1 cellular context compared by ENCODE assay signal in the genomic region with DNA sequence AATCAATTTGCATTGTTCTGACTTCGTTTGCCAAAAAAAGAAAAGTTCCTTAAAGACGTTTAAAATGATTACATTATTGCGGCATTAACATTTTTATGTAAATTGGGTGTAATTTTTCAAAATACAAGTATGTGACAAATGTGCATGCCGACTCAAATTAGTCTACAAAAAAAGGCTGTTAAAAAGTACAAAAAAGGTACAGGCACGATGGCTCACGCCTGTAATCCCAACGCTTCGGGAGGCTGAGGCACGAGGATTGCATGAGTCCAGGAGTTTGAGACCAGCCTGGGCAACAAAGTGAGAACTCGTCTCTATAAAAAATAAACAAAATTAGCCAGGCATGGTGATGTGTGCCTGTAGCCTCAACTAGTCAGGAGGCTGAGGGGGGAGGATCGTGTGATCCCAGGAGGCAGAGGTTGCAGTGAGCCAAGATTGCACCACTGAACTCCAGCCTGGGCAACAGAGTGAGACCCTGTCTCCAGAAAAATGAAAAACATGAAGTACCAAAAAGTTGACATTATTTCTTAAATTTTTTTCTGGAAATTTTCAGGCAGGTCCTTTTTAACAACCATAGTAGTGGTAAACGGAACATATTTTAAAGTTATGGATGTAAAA.
TF ChIP-seq lines count a peak whose summit lies in the region.

No MANE protein-coding gene starts in this region.

TF ChIP-seq in K562, 482 proteins besides CTCF, POLR2A, EP300 and RAD21 (continued from another document):
- TF ChIP-seq, protein P1, sequence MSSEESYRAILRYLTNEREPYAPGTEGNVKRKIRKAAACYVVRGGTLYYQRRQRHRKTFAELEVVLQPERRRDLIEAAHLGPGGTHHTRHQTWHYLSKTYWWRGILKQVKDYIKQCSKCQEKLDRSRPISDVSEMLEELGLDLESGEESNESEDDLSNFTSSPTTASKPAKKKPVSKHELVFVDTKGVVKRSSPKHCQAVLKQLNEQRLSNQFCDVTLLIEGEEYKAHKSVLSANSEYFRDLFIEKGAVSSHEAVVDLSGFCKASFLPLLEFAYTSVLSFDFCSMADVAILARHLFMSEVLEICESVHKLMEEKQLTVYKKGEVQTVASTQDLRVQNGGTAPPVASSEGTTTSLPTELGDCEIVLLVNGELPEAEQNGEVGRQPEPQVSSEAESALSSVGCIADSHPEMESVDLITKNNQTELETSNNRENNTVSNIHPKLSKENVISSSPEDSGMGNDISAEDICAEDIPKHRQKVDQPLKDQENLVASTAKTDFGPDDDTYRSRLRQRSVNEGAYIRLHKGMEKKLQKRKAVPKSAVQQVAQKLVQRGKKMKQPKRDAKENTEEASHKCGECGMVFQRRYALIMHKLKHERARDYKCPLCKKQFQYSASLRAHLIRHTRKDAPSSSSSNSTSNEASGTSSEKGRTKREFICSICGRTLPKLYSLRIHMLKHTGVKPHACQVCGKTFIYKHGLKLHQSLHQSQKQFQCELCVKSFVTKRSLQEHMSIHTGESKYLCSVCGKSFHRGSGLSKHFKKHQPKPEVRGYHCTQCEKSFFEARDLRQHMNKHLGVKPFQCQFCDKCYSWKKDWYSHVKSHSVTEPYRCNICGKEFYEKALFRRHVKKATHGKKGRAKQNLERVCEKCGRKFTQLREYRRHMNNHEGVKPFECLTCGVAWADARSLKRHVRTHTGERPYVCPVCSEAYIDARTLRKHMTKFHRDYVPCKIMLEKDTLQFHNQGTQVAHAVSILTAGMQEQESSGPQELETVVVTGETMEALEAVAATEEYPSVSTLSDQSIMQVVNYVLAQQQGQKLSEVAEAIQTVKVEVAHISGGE (CRISPR knock-in tag; IDR thresholded peaks at IDR 0.05), result peak in 1 of 3 experiments; percentile 65; a peak in 1 of 6 replicates
- TF ChIP-seq, protein P2, sequence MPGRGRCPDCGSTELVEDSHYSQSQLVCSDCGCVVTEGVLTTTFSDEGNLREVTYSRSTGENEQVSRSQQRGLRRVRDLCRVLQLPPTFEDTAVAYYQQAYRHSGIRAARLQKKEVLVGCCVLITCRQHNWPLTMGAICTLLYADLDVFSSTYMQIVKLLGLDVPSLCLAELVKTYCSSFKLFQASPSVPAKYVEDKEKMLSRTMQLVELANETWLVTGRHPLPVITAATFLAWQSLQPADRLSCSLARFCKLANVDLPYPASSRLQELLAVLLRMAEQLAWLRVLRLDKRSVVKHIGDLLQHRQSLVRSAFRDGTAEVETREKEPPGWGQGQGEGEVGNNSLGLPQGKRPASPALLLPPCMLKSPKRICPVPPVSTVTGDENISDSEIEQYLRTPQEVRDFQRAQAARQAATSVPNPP (IDR thresholded peaks at IDR 0.05; ENCODE audit: borderline replicate concordance, insufficient read depth, insufficient read length), result no peak
- no peak for TF ChIP-seq MYNN (IDR thresholded peaks at IDR 0.05)
- no peak for TF ChIP-seq MYNN (CRISPR knock-in tag; IDR thresholded peaks at IDR 0.05)
- no peak for TF ChIP-seq NR4A1 (CRISPR knock-in tag; IDR thresholded peaks at IDR 0.05)
- no peak for TF ChIP-seq NR4A1 (tag; IDR thresholded peaks at IDR 0.05)
- 0 out of 2 replicates have a peak, but pooled peaks have one; percentile 55 for TF ChIP-seq HOXB6 (CRISPR knock-in tag; IDR thresholded peaks at IDR 0.05; ENCODE audit: borderline replicate concordance)
- TF ChIP-seq HNRNPUL1 (IDR thresholded peaks at IDR 0.05; ENCODE audit: low read length), result no peak
- no peak for TF ChIP-seq TAF15 (IDR thresholded peaks at IDR 0.05; ENCODE audit: low read depth, low read length)
- TF ChIP-seq, protein P3, sequence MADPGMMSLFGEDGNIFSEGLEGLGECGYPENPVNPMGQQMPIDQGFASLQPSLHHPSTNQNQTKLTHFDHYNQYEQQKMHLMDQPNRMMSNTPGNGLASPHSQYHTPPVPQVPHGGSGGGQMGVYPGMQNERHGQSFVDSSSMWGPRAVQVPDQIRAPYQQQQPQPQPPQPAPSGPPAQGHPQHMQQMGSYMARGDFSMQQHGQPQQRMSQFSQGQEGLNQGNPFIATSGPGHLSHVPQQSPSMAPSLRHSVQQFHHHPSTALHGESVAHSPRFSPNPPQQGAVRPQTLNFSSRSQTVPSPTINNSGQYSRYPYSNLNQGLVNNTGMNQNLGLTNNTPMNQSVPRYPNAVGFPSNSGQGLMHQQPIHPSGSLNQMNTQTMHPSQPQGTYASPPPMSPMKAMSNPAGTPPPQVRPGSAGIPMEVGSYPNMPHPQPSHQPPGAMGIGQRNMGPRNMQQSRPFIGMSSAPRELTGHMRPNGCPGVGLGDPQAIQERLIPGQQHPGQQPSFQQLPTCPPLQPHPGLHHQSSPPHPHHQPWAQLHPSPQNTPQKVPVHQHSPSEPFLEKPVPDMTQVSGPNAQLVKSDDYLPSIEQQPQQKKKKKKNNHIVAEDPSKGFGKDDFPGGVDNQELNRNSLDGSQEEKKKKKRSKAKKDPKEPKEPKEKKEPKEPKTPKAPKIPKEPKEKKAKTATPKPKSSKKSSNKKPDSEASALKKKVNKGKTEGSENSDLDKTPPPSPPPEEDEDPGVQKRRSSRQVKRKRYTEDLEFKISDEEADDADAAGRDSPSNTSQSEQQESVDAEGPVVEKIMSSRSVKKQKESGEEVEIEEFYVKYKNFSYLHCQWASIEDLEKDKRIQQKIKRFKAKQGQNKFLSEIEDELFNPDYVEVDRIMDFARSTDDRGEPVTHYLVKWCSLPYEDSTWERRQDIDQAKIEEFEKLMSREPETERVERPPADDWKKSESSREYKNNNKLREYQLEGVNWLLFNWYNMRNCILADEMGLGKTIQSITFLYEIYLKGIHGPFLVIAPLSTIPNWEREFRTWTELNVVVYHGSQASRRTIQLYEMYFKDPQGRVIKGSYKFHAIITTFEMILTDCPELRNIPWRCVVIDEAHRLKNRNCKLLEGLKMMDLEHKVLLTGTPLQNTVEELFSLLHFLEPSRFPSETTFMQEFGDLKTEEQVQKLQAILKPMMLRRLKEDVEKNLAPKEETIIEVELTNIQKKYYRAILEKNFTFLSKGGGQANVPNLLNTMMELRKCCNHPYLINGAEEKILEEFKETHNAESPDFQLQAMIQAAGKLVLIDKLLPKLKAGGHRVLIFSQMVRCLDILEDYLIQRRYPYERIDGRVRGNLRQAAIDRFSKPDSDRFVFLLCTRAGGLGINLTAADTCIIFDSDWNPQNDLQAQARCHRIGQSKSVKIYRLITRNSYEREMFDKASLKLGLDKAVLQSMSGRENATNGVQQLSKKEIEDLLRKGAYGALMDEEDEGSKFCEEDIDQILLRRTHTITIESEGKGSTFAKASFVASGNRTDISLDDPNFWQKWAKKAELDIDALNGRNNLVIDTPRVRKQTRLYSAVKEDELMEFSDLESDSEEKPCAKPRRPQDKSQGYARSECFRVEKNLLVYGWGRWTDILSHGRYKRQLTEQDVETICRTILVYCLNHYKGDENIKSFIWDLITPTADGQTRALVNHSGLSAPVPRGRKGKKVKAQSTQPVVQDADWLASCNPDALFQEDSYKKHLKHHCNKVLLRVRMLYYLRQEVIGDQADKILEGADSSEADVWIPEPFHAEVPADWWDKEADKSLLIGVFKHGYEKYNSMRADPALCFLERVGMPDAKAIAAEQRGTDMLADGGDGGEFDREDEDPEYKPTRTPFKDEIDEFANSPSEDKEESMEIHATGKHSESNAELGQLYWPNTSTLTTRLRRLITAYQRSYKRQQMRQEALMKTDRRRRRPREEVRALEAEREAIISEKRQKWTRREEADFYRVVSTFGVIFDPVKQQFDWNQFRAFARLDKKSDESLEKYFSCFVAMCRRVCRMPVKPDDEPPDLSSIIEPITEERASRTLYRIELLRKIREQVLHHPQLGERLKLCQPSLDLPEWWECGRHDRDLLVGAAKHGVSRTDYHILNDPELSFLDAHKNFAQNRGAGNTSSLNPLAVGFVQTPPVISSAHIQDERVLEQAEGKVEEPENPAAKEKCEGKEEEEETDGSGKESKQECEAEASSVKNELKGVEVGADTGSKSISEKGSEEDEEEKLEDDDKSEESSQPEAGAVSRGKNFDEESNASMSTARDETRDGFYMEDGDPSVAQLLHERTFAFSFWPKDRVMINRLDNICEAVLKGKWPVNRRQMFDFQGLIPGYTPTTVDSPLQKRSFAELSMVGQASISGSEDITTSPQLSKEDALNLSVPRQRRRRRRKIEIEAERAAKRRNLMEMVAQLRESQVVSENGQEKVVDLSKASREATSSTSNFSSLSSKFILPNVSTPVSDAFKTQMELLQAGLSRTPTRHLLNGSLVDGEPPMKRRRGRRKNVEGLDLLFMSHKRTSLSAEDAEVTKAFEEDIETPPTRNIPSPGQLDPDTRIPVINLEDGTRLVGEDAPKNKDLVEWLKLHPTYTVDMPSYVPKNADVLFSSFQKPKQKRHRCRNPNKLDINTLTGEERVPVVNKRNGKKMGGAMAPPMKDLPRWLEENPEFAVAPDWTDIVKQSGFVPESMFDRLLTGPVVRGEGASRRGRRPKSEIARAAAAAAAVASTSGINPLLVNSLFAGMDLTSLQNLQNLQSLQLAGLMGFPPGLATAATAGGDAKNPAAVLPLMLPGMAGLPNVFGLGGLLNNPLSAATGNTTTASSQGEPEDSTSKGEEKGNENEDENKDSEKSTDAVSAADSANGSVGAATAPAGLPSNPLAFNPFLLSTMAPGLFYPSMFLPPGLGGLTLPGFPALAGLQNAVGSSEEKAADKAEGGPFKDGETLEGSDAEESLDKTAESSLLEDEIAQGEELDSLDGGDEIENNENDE (IDR thresholded peaks at IDR 0.05; ENCODE audit: low read depth, low read length), result no peak
- TF ChIP-seq ARNT (IDR thresholded peaks at IDR 0.05), result no peak
- no peak for TF ChIP-seq KDM4B (IDR thresholded peaks at IDR 0.05; ENCODE audit: borderline replicate concordance in 2 of 2, low read depth in 1 of 2)
- TF ChIP-seq SMARCE1 (IDR thresholded peaks at IDR 0.05), result no peak
- no peak for TF ChIP-seq HNRNPK (IDR thresholded peaks at IDR 0.05; ENCODE audit: low read depth, low read length, poor library complexity, severe bottlenecking)
- no peak for TF ChIP-seq SMARCA5 (IDR thresholded peaks at IDR 0.05)
- TF ChIP-seq U2AF1 (optimal IDR thresholded peaks at IDR 0.05; ENCODE audit: low read depth, low read length), result no peak
- TF ChIP-seq TSC22D4 (tag; IDR thresholded peaks at IDR 0.05), result no peak
- TF ChIP-seq, protein P4, sequence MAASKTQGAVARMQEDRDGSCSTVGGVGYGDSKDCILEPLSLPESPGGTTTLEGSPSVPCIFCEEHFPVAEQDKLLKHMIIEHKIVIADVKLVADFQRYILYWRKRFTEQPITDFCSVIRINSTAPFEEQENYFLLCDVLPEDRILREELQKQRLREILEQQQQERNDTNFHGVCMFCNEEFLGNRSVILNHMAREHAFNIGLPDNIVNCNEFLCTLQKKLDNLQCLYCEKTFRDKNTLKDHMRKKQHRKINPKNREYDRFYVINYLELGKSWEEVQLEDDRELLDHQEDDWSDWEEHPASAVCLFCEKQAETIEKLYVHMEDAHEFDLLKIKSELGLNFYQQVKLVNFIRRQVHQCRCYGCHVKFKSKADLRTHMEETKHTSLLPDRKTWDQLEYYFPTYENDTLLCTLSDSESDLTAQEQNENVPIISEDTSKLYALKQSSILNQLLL (CRISPR knock-in tag; IDR thresholded peaks at IDR 0.05; ENCODE audit: borderline replicate concordance), result peak; percentile 97
- TF ChIP-seq, protein P5, sequence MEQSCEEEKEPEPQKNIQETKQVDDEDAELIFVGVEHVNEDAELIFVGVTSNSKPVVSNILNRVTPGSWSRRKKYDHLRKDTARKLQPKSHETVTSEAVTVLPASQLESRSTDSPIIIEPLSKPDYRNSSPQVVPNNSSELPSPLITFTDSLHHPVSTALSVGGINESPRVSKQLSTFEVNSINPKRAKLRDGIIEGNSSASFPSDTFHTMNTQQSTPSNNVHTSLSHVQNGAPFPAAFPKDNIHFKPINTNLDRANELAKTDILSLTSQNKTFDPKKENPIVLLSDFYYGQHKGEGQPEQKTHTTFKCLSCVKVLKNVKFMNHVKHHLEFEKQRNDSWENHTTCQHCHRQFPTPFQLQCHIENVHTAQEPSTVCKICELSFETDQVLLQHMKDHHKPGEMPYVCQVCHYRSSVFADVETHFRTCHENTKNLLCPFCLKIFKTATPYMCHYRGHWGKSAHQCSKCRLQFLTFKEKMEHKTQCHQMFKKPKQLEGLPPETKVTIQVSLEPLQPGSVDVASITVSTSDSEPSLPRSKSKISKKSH (CRISPR knock-in tag; IDR thresholded peaks at IDR 0.05), result no peak
- TF ChIP-seq MTA2 (IDR thresholded peaks at IDR 0.05; ENCODE audit: low read depth), result no peak
- TF ChIP-seq ZNF707 (CRISPR knock-in tag; conservative IDR thresholded peaks at IDR 0.05), result peak; percentile 65; the same call in 1 of the 2 replicates
- TF ChIP-seq, protein P6, sequence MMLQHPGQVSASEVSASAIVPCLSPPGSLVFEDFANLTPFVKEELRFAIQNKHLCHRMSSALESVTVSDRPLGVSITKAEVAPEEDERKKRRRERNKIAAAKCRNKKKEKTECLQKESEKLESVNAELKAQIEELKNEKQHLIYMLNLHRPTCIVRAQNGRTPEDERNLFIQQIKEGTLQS (IDR thresholded peaks at IDR 0.05), result no peak
- TF ChIP-seq, protein P6 (CRISPR knock-in tag; conservative IDR thresholded peaks at IDR 0.05), result no peak
- TF ChIP-seq ZNF561 (CRISPR knock-in tag; conservative IDR thresholded peaks at IDR 0.05), result no peak
- no peak for TF ChIP-seq MCM7 (IDR thresholded peaks at IDR 0.05)
- peak; percentile 86; the same call in 1 of the 2 replicates for TF ChIP-seq ZNF408 (CRISPR knock-in tag; IDR thresholded peaks at IDR 0.05; ENCODE audit: low read depth)
- no peak for TF ChIP-seq OTX1 (CRISPR knock-in tag; IDR thresholded peaks at IDR 0.05)
- peak; percentile 49; the same call in 1 of the 2 replicates for TF ChIP-seq NFIX (CRISPR knock-in tag; IDR thresholded peaks at IDR 0.05; ENCODE audit: low read depth)
- no peak for TF ChIP-seq SNIP1 (IDR thresholded peaks at IDR 0.05; ENCODE audit: low read depth)
- no peak for TF ChIP-seq TCFL5 (CRISPR knock-in tag; conservative IDR thresholded peaks at IDR 0.05)
- no peak for TF ChIP-seq SMARCB1 (IDR thresholded peaks at IDR 0.05; ENCODE audit: insufficient read length, low read depth)
- no peak for TF ChIP-seq EHMT2 (IDR thresholded peaks at IDR 0.05)
- TF ChIP-seq ZNF12 (CRISPR knock-in tag; IDR thresholded peaks at IDR 0.05), result no peak
- TF ChIP-seq GABPB2 (CRISPR knock-in tag; conservative IDR thresholded peaks at IDR 0.05), result 0 out of 2 replicates have a peak, but pooled peaks have one; percentile 44
- TF ChIP-seq, protein P7, sequence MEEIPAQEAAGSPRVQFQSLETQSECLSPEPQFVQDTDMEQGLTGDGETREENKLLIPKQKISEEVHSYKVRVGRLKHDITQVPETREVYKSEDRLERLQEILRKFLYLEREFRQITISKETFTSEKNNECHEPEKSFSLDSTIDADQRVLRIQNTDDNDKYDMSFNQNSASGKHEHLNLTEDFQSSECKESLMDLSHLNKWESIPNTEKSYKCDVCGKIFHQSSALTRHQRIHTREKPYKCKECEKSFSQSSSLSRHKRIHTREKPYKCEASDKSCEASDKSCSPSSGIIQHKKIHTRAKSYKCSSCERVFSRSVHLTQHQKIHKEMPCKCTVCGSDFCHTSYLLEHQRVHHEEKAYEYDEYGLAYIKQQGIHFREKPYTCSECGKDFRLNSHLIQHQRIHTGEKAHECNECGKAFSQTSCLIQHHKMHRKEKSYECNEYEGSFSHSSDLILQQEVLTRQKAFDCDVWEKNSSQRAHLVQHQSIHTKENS (CRISPR knock-in tag; IDR thresholded peaks at IDR 0.05), result no peak
